35 cellular contexts compared by ENCODE assay signal in genomic region chr5:125521289-125521688, GRCh38.
"Had no signal": no experiment of that assay in that cellular context is flagged by ENCODE, and none has a peak within 500 bp of the region (broad histone marks: within the 10 kb centered on the region; RNA-seq: fewer than 3 reads in every experiment).

No MANE protein-coding gene starts in this region.

- H3K36me3 ChIP-seq: MG63 had no signal

- H3K4me3 ChIP-seq: MG63 had no signal

- H3K27me3 ChIP-seq: MG63 had no signal

- DNase-seq: Karpas-422, Kasumi-1, MG63, MM.1S, MV-4-11, NCI-H1048, NCI-H1092, NCI-H1092 treated with DMSO at 0.1 percent for 48 hours, NCI-H1105, NCI-H1105 treated with DMSO at 0.1 percent for 48 hours, NCI-H1417, NCI-H1417 treated with DMSO at 0.1 percent for 48 hours, NCI-H1436, NCI-H1436 treated with DMSO at 0.1 percent for 48 hours, NCI-H146, NCI-H1694, NCI-H1694 treated with DMSO at 0.1 percent for 48 hours, NCI-H187, NCI-H187 treated with DMSO at 0.1 percent for 48 hours, NCI-H1930, NCI-H2029, NCI-H2029 treated with DMSO at 0.1 percent for 48 hours, NCI-H2081, NCI-H2081 treated with DMSO at 0.1 percent for 48 hours, NCI-H2107, NCI-H2171, NCI-H2171 treated with DMSO at 0.1 percent for 48 hours, NCI-H2227 treated with DMSO at 0.1 percent for 48 hours, NCI-H226, NCI-H345, NCI-H446, NCI-H446 treated with DMSO at 0.1 percent for 48 hours, NCI-H510A, NCI-H510A treated with DMSO at 0.1 percent for 48 hours, NCI-H524 had no signal
